12 cellular contexts compared by ENCODE assay signal in genomic region chr20:3930265-3931206, GRCh38. TPM values are rescaled to one million over a fixed set of nuclear protein-coding genes. Genes with fewer than 3 reads are reported as not detected.
DNase-seq lines count a peak whose midpoint lies in the region; ATAC-seq, FAIRE-seq and TF ChIP-seq lines count a peak whose summit lies in the region.
"Had no signal": no experiment of that assay in that cellular context is flagged by ENCODE, and none has a peak within 500 bp of the region (broad histone marks: within the 10 kb centered on the region; RNA-seq: fewer than 3 reads in every experiment).

No MANE protein-coding gene starts in this region.

- no peak for TF ChIP-seq EP300 in A549 (IDR thresholded peaks at IDR 0.05)

- H3K36me3 ChIP-seq in OCI-LY7 (ENCODE audit: insufficient read depth, low read length) = peaks cover 10% of the 10 kb centered on the region
- H3K36me3 ChIP-seq: ovary had no signal

- H3K4me2 ChIP-seq in A549 = no peak overlapping the region
- no peak overlapping the region for H3K4me2 ChIP-seq in OCI-LY7 (ENCODE audit: low read length)

- H3K27ac ChIP-seq in A549 = no peak overlapping the region
- H3K27ac ChIP-seq in OCI-LY7 (ENCODE audit: low read depth, low read length, poor library complexity, severe bottlenecking) = no peak overlapping the region
- H3K27ac ChIP-seq: C4-2B, ovary had no signal

- H3K9me3 ChIP-seq in A549 = no peaks in the 10 kb centered on the region
- H3K9me3 ChIP-seq in OCI-LY7 (ENCODE audit: low read length) = no peaks in the 10 kb centered on the region
- H3K9me3 ChIP-seq: ovary had no signal

- H3K27me3 Mint-ChIP-seq in activated CD4-positive, alpha-beta memory T cell treated with anti-CD3 and anti-CD28 coated beads for 36 hours = no peaks in the 10 kb centered on the region

- no peak for DNase-seq in A549 (ENCODE audit: low read depth in 1 of 2, low spot score in 1 of 2)
- peak; percentile 18 for DNase-seq in ELF-1 (ENCODE audit: low read depth, low spot score)
- no peak for DNase-seq in activated CD4-positive, alpha-beta memory T cell treated with anti-CD3 and anti-CD28 coated beads for 36 hours
- DNase-seq in left kidney (ENCODE audit: low read depth, low spot score) = peak; percentile 72
- no peak for DNase-seq in middle frontal gyrus (ENCODE audit: extremely low spot score, low spot score)
- no peak for DNase-seq in activated CD4-positive, CD25-positive, alpha-beta regulatory T cell treated with anti-CD3 and anti-CD28 coated beads, Interleukin-2, amount 50 U/mL, for 72 hours
- DNase-seq in activated CD8-positive, alpha-beta memory T cell treated with anti-CD3 and anti-CD28 coated beads for 24 hours = no peak
- no peak for DNase-seq in OCI-LY7 (ENCODE audit: low spot score)
- DNase-seq: NCI-H774, ovary had no signal

- TF ChIP-seq CTCF in A549 (IDR thresholded peaks at IDR 0.05) (no peak), OCI-LY7 (conservative IDR thresholded peaks at IDR 0.05; ENCODE audit: low read length) (no peak)

- no peak overlapping the region for H3K4me3 Mint-ChIP-seq in activated CD4-positive, alpha-beta memory T cell treated with anti-CD3 and anti-CD28 coated beads for 36 hours

- H3K4me1 ChIP-seq in A549 (peaks cover 6% of the 10 kb centered on the region; the same call in 2 of the 3 replicates), OCI-LY7 (ENCODE audit: insufficient read depth, low read length, poor library complexity, severe bottlenecking) (peaks cover 26% of the 10 kb centered on the region)

- WGBS in A549 (ENCODE audit: missing lambda C conversion rate) = 75% methylated on average over 6 of the region's 6 CpGs

- BruUV-seq in OCI-LY7 (replicated peaks; lab: Mats Ljungman, UMichigan) = no TSS peak

- POLR2A ChIA-PET in A549 (lab: Yijun Ruan, JAX) (interaction anchor here (0.5 kb wide), 1 partner anchor 36 kb away, joined by 3 read pairs; no protein-coding TSS in a partner anchor), OCI-LY7 (lab: Charles Lee) (interaction anchor here (0.5 to 0.6 kb wide), 2 partner anchors 37 to 112 kb away, joined by 4 to 5 read pairs; no protein-coding TSS in a partner anchor)
- POLR2A ChIA-PET in activated CD4-positive, alpha-beta memory T cell treated with anti-CD3 and anti-CD28 coated beads for 36 hours (lab: Charles Lee) = interaction anchor here (0.7 to 0.9 kb wide), 2 partner anchors 15 to 43 kb away, joined by 3 read pairs; no protein-coding TSS in a partner anchor

- CTCF ChIA-PET in A549 (lab: Yijun Ruan, JAX) (interaction anchor here (0.9 to 3.0 kb wide), 7 partner anchors 12 to 155 kb away, joined by 3 to 14 read pairs (median 5); no protein-coding TSS in a partner anchor), OCI-LY7 (lab: Charles Lee; ENCODE audit: unreplicated experiment) (no interaction called here)
- CTCF ChIA-PET in activated CD4-positive, alpha-beta memory T cell treated with anti-CD3 and anti-CD28 coated beads for 36 hours (lab: Charles Lee) = interaction anchor here (0.9 to 1.4 kb wide), 2 partner anchors 71 to 142 kb away, joined by 3 to 5 read pairs; no protein-coding TSS in a partner anchor

- peaks cover 44% of the 10 kb centered on the region for H3K4me1 Mint-ChIP-seq in activated CD4-positive, alpha-beta memory T cell treated with anti-CD3 and anti-CD28 coated beads for 36 hours (ENCODE audit: low read depth)

- H3K4me3 ChIP-seq in A549 (no peak overlapping the region), OCI-LY7 (ENCODE audit: low read depth, low read length, poor library complexity, severe bottlenecking) (no peak overlapping the region)
- H3K4me3 ChIP-seq: ovary had no signal

- H3K27ac Mint-ChIP-seq in activated CD4-positive, alpha-beta memory T cell treated with anti-CD3 and anti-CD28 coated beads for 36 hours = peak overlapping the region; percentile 18

- H2AFZ ChIP-seq in OCI-LY7 (ENCODE audit: low read length) = no peak overlapping the region

- TF ChIP-seq POLR2A in A549 (IDR thresholded peaks at IDR 0.05; ENCODE audit: low read length) = no peak

- no peaks in the 10 kb centered on the region for H3K9me2 ChIP-seq in OCI-LY7 (ENCODE audit: insufficient read depth, low read length)

- TF ChIP-seq RAD21 in A549 (conservative IDR thresholded peaks at IDR 0.05 in 1 of 2, IDR thresholded peaks at IDR 0.05 in 1 of 2) = no peak

- H4K20me1 ChIP-seq in OCI-LY7 (ENCODE audit: insufficient read depth, low read length) = no peaks in the 10 kb centered on the region

- no peak for FAIRE-seq in A549 (lab: Jason Lieb, UNC)
- FAIRE-seq: keratinocyte had no signal

- ATAC-seq in A549 = peak; percentile 16 to 25; a peak in 5 of 6 replicates

- intact Hi-C loops in activated CD4-positive, alpha-beta memory T cell treated with anti-CD3 and anti-CD28 coated beads for 36 hours (cut with micrococcal nuclease) = no loop called here
- intact Hi-C loops in OCI-LY7 (cut with micrococcal nuclease; ENCODE audit: unreplicated experiment) = no loop called here

- peaks cover 14% of the 10 kb centered on the region for H3K36me3 Mint-ChIP-seq in activated CD4-positive, alpha-beta memory T cell treated with anti-CD3 and anti-CD28 coated beads for 36 hours

- no peaks in the 10 kb centered on the region for H3K79me2 ChIP-seq in OCI-LY7 (ENCODE audit: insufficient read depth, low read depth, low read length)

- no peaks in the 10 kb centered on the region for H3K9me3 Mint-ChIP-seq in activated CD4-positive, alpha-beta memory T cell treated with anti-CD3 and anti-CD28 coated beads for 36 hours

TF ChIP-seq in A549, 52 proteins besides CTCF, POLR2A, EP300 and RAD21:
- TF ChIP-seq MYC (IDR thresholded peaks at IDR 0.05; ENCODE audit: borderline replicate concordance, low read length) (no peak), POLR2AphosphoS2 (conservative IDR thresholded peaks at IDR 0.05; ENCODE audit: low read length) (peak; percentile 82; the same call in 1 of the 2 replicates)

RNA-seq across cellular contexts. Expression of gene PANK2, which starts 41.3 kb away (rescaled TPM):
- polyA plus RNA-seq in A549 (2011; rRNA removed) (39.3 and 45.9 TPM in 2 replicates), A549 (2017; fragmentation: RNase III; extraction: RNeasy Plus Mini Kit Qiagen cat#74134 plus additional on column Dnase treatment) (40.3 to 44.6 TPM (median 43.8 TPM) in 3 replicates)
- 22.6 and 24.5 TPM in 2 replicates for polyA plus RNA-seq in A549 (2012; cell fraction: cytosol; rRNA removed)
- 28.4 and 38.2 TPM in 2 replicates for polyA plus RNA-seq in A549 (2012; cell fraction: nucleus; rRNA removed)
- polyA minus RNA-seq in A549 (2011; rRNA and poly(A)+ RNA removed) = 35.8 and 40.1 TPM in 2 replicates
- 10 to 100 TPM; 49.3 to 52.5 TPM for total RNA-seq in activated CD4-positive, alpha-beta memory T cell treated with anti-CD3 and anti-CD28 coated beads for 36 hours
- 40.9 and 46.1 TPM in 2 replicates for total RNA-seq in OCI-LY7 (2014; rRNA removed; shearing (Covaris generic))
- total RNA-seq in OCI-LY7 (2022) = 66.6 and 71.3 TPM in 2 replicates

Comparison
In these comparisons a context has a peak if more than half of its experiments do, and no peak if none do; other contexts are left out.
1. DNase-seq: peak in ELF-1 (single experiment) and left kidney (single experiment); none in A549 (0 of 2), activated CD4-positive, alpha-beta memory T cell treated with anti-CD3 and anti-CD28 coated beads for 36 hours (single experiment), middle frontal gyrus (single experiment), activated CD4-positive, CD25-positive, alpha-beta regulatory T cell treated with anti-CD3 and anti-CD28 coated beads, Interleukin-2, amount 50 U/mL, for 72 hours (single experiment), activated CD8-positive, alpha-beta memory T cell treated with anti-CD3 and anti-CD28 coated beads for 24 hours (single experiment) and OCI-LY7 (single experiment).